ENCODE assay signal across 2 cellular contexts in the genomic region with DNA sequence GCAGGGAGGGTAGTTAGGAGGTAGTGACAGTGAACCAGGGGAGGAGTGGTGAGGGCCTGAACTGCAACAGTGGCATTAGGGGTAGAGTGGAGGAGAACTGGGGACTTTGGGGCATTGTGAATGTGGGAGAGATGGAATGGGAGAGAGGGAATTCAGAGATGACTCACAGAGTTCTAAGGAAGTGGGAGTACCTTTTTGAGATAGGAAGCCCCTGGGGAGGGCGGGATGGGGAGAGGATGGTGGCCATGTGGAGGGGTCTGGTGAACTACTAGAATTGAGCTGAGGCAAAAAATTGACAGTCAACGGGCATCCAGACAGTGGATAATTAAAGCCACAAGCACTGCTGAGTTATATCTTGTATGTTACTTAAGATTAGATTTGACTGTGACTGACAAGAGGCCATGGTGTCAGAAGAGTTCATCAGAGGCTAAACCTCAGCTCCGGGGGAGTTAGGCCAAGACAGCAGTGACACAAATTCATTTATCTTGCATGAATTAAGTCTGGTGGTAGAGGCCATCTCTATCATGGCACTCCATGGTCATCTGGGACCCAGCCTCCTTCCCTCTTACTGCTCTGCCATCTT.
TF ChIP-seq lines count a peak whose summit lies in the region.

No MANE protein-coding gene starts in this region.

TF ChIP-seq in SK-N-SH treated with all-trans-retinoic acid at 6 μM for 48 hours, 23 proteins besides CTCF, POLR2A, EP300 and RAD21 (continued from another document):
- TF ChIP-seq, protein P1, sequence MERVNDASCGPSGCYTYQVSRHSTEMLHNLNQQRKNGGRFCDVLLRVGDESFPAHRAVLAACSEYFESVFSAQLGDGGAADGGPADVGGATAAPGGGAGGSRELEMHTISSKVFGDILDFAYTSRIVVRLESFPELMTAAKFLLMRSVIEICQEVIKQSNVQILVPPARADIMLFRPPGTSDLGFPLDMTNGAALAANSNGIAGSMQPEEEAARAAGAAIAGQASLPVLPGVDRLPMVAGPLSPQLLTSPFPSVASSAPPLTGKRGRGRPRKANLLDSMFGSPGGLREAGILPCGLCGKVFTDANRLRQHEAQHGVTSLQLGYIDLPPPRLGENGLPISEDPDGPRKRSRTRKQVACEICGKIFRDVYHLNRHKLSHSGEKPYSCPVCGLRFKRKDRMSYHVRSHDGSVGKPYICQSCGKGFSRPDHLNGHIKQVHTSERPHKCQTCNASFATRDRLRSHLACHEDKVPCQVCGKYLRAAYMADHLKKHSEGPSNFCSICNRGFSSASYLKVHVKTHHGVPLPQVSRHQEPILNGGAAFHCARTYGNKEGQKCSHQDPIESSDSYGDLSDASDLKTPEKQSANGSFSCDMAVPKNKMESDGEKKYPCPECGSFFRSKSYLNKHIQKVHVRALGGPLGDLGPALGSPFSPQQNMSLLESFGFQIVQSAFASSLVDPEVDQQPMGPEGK (CRISPR knock-in tag; IDR thresholded peaks at IDR 0.05; ENCODE audit: borderline replicate concordance): no peak
- TF ChIP-seq ZNF70 (CRISPR knock-in tag; IDR thresholded peaks at IDR 0.05) (no peak), ESRRG (CRISPR knock-in tag; IDR thresholded peaks at IDR 0.05) (no peak), ZNF565 (CRISPR knock-in tag; conservative IDR thresholded peaks at IDR 0.05; ENCODE audit: low read depth) (no peak), PPARA (CRISPR knock-in tag; IDR thresholded peaks at IDR 0.05; ENCODE audit: borderline replicate concordance) (no peak), ISL1 (CRISPR knock-in tag; IDR thresholded peaks at IDR 0.05) (no peak), ZFP30 (CRISPR knock-in tag; IDR thresholded peaks at IDR 0.05) (no peak), GLIS3 (CRISPR knock-in tag; IDR thresholded peaks at IDR 0.05) (no peak), CSDC2 (CRISPR knock-in tag; IDR thresholded peaks at IDR 0.05) (no peak), RARB (CRISPR knock-in tag; IDR thresholded peaks at IDR 0.05) (no peak), ZFP3 (CRISPR knock-in tag; IDR thresholded peaks at IDR 0.05) (no peak)
- TF ChIP-seq, protein P2, sequence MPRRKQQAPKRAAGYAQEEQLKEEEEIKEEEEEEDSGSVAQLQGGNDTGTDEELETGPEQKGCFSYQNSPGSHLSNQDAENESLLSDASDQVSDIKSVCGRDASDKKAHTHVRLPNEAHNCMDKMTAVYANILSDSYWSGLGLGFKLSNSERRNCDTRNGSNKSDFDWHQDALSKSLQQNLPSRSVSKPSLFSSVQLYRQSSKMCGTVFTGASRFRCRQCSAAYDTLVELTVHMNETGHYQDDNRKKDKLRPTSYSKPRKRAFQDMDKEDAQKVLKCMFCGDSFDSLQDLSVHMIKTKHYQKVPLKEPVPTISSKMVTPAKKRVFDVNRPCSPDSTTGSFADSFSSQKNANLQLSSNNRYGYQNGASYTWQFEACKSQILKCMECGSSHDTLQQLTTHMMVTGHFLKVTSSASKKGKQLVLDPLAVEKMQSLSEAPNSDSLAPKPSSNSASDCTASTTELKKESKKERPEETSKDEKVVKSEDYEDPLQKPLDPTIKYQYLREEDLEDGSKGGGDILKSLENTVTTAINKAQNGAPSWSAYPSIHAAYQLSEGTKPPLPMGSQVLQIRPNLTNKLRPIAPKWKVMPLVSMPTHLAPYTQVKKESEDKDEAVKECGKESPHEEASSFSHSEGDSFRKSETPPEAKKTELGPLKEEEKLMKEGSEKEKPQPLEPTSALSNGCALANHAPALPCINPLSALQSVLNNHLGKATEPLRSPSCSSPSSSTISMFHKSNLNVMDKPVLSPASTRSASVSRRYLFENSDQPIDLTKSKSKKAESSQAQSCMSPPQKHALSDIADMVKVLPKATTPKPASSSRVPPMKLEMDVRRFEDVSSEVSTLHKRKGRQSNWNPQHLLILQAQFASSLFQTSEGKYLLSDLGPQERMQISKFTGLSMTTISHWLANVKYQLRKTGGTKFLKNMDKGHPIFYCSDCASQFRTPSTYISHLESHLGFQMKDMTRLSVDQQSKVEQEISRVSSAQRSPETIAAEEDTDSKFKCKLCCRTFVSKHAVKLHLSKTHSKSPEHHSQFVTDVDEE (CRISPR knock-in tag; IDR thresholded peaks at IDR 0.05): no peak
- TF ChIP-seq, protein P3, sequence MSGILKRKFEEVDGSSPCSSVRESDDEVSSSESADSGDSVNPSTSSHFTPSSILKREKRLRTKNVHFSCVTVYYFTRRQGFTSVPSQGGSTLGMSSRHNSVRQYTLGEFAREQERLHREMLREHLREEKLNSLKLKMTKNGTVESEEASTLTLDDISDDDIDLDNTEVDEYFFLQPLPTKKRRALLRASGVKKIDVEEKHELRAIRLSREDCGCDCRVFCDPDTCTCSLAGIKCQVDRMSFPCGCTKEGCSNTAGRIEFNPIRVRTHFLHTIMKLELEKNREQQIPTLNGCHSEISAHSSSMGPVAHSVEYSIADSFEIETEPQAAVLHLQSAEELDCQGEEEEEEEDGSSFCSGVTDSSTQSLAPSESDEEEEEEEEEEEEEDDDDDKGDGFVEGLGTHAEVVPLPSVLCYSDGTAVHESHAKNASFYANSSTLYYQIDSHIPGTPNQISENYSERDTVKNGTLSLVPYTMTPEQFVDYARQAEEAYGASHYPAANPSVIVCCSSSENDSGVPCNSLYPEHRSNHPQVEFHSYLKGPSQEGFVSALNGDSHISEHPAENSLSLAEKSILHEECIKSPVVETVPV (CRISPR knock-in tag; IDR thresholded peaks at IDR 0.05): no peak

TF ChIP-seq in SK-N-SH, 30 proteins besides CTCF, POLR2A, EP300 and RAD21 (continued from another document):
- TF ChIP-seq, protein P4, sequence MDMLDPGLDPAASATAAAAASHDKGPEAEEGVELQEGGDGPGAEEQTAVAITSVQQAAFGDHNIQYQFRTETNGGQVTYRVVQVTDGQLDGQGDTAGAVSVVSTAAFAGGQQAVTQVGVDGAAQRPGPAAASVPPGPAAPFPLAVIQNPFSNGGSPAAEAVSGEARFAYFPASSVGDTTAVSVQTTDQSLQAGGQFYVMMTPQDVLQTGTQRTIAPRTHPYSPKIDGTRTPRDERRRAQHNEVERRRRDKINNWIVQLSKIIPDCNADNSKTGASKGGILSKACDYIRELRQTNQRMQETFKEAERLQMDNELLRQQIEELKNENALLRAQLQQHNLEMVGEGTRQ (IDR thresholded peaks at IDR 0.05; ENCODE audit: borderline replicate concordance, low read depth, low read length): no peak
- no peak for TF ChIP-seq POLR2AphosphoS5 (IDR thresholded peaks at IDR 0.05; ENCODE audit: low read depth, low read length)
- TF ChIP-seq RFX5 (IDR thresholded peaks at IDR 0.05; ENCODE audit: low read length): no peak
- no peak for TF ChIP-seq ELF1 (IDR thresholded peaks at IDR 0.05)
- no peak for TF ChIP-seq GABPA (IDR thresholded peaks at IDR 0.05; ENCODE audit: low read depth)
- TF ChIP-seq SMC3 (IDR thresholded peaks at IDR 0.05; ENCODE audit: low read depth, low read length): no peak
- no peak for TF ChIP-seq YY1 (IDR thresholded peaks at IDR 0.05; ENCODE audit: low read depth)
- no peak for TF ChIP-seq MEF2A (IDR thresholded peaks at IDR 0.05; ENCODE audit: borderline replicate concordance, low read depth)
- no peak for TF ChIP-seq RXRA (IDR thresholded peaks at IDR 0.05; ENCODE audit: borderline replicate concordance, low read depth)
- TF ChIP-seq FOXJ3 (CRISPR knock-in tag; IDR thresholded peaks at IDR 0.05): no peak
